ENCODE assay signal across 28 cellular contexts in the genomic region with DNA sequence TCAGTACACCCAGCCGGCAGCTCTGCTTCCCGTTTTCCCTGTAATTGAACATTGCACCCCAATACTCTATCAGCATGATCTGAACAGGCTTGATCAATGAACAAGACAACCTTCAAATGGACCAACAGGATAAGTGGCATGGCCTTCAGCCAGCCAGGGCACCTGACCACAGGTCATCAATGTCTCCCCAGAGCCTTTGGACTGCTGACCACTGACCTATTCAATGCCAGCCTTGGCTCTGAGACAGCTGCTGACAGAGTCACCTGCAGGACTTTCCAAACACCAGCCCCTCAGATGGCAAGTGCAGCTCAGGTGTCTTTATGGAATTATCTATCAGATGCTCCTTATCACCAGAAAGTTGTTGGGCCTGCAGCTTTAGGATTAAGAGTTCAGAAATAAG.
DNase-seq lines count a peak whose midpoint lies in the region; FAIRE-seq and TF ChIP-seq lines count a peak whose summit lies in the region.
"Had no signal": no experiment of that assay in that cellular context is flagged by ENCODE, and none has a peak within 500 bp of the region (broad histone marks: within the 10 kb centered on the region; RNA-seq: fewer than 3 reads in every experiment).

No MANE protein-coding gene starts in this region.

- H3K36me3 ChIP-seq in bronchial epithelial cell (ENCODE audit: control insufficient read depth, insufficient read depth, low read length), result no peaks in the 10 kb centered on the region
- H3K36me3 ChIP-seq in mesenchymal stem cell (ENCODE audit: control insufficient read depth in 1 of 2, insufficient read depth in 2 of 2, low read depth in 1 of 2, low read length in 2 of 2), result no peaks in the 10 kb centered on the region
- H3K36me3 ChIP-seq: BE2C, BLaER1 had no signal

- H3K27ac ChIP-seq in coronary artery, result no peak overlapping the region
- H3K27ac ChIP-seq in mesenchymal stem cell (ENCODE audit: low read length, poor library complexity, severe bottlenecking), result no peak overlapping the region
- H3K27ac ChIP-seq: BLaER1 had no signal

- H2BK12ac ChIP-seq in mesenchymal stem cell (ENCODE audit: low read length in 2 of 2), result no peak overlapping the region

- H3K9ac ChIP-seq in mesenchymal stem cell (ENCODE audit: low read length), result no peak overlapping the region
- H3K9ac ChIP-seq: BLaER1 had no signal

- H3K14ac ChIP-seq in mesenchymal stem cell (ENCODE audit: low read length in 2 of 2), result no peak overlapping the region

- H3K4me3 ChIP-seq in bronchial epithelial cell (ENCODE audit: low read depth, low read length) (no peak overlapping the region), coronary artery (no peak overlapping the region), mesenchymal stem cell (ENCODE audit: insufficient read depth in 1 of 2, low read depth in 1 of 2, low read length in 2 of 2) (no peak overlapping the region)
- H3K4me3 ChIP-seq: BLaER1, GM12878 had no signal

- H4K8ac ChIP-seq in mesenchymal stem cell (ENCODE audit: low read length), result no peak overlapping the region

- H3K9me3 Mint-ChIP-seq in T-helper 2 cell treated with Interferon-gamma antibody and Interleukin-4, amounts not matched to agents 5 μg/mL and 100 μg/mL, for 36 hours, result no peaks in the 10 kb centered on the region

- no peak overlapping the region for H3K4me2 ChIP-seq in mesenchymal stem cell (ENCODE audit: low read length, poor library complexity, severe bottlenecking)
- H3K4me2 ChIP-seq: BLaER1 had no signal

- H3K36me3 Mint-ChIP-seq in T-helper 2 cell treated with Interferon-gamma antibody and Interleukin-4, amounts not matched to agents 5 μg/mL and 100 μg/mL, for 36 hours (ENCODE audit: low read depth), result no peaks in the 10 kb centered on the region
- H3K36me3 Mint-ChIP-seq: CD14-positive monocyte; CD4-positive, alpha-beta memory T cell; CD4-positive, CD25-positive, alpha-beta regulatory T cell; CD8-positive, alpha-beta memory T cell had no signal

- H3K4me1 ChIP-seq in mesenchymal stem cell (ENCODE audit: control insufficient read depth, insufficient read depth, low read depth, low read length), result no peaks in the 10 kb centered on the region
- H3K4me1 ChIP-seq: BE2C, BLaER1 had no signal

- H3K18ac ChIP-seq in mesenchymal stem cell (ENCODE audit: low read depth in 1 of 2, low read length in 2 of 2), result no peak overlapping the region

- H2AFZ ChIP-seq in mesenchymal stem cell (ENCODE audit: low read depth, low read length), result no peak overlapping the region

- DNase-seq in bronchial epithelial cell (ENCODE audit: low read depth) (no peak), coronary artery (ENCODE audit: low spot score) (peak; percentile 12), islet precursor cell (peak; percentile 38), urothelium cell line (ENCODE audit: low spot score) (no peak), mesenchymal stem cell (no peak), head of caudate nucleus (no peak)
- no peak for DNase-seq in T-helper 2 cell treated with Interferon-gamma antibody and Interleukin-4, amounts not matched to agents 5 μg/mL and 100 μg/mL, for 36 hours (ENCODE audit: low spot score)
- DNase-seq: 8988T; ACHN; BE2C; C1 segment of cervical spinal cord; CD4-positive, alpha-beta memory T cell; CD4-positive, CD25-positive, alpha-beta regulatory T cell; CD8-positive, alpha-beta memory T cell; COR-L47; DMS 273 treated with DMSO at 0.1 percent for 48 hours; DMS153; DMS53; DMS79; DND-41; EL; GDM1 had no signal

- FAIRE-seq in bronchial epithelial cell (lab: Jason Lieb, UNC) (peak; percentile 32), urothelium cell line (lab: Jason Lieb, UNC) (peak; percentile 23)
- FAIRE-seq: A204.1, GM12878, GM12892, GM18507 had no signal

- no peak overlapping the region for H3K4me3 Mint-ChIP-seq in T-helper 2 cell treated with Interferon-gamma antibody and Interleukin-4, amounts not matched to agents 5 μg/mL and 100 μg/mL, for 36 hours
- H3K4me3 Mint-ChIP-seq: CD14-positive monocyte; CD4-positive, alpha-beta memory T cell; CD4-positive, CD25-positive, alpha-beta regulatory T cell; CD8-positive, alpha-beta memory T cell had no signal

- no peak overlapping the region for H3K23ac ChIP-seq in mesenchymal stem cell (ENCODE audit: low read length in 2 of 2)

- no peak overlapping the region for H2BK5ac ChIP-seq in mesenchymal stem cell (ENCODE audit: low read depth, low read length, poor library complexity, severe bottlenecking)

- H3K27me3 Mint-ChIP-seq in T-helper 2 cell treated with Interferon-gamma antibody and Interleukin-4, amounts not matched to agents 5 μg/mL and 100 μg/mL, for 36 hours (ENCODE audit: low read depth), result peaks cover 12% of the 10 kb centered on the region

- no peak overlapping the region for H2BK120ac ChIP-seq in mesenchymal stem cell (ENCODE audit: low read depth, low read length)

- peaks cover 5% of the 10 kb centered on the region for H3K9me3 ChIP-seq in mesenchymal stem cell (ENCODE audit: control insufficient read depth, low read length)
- H3K9me3 ChIP-seq: BLaER1 had no signal

- no peak overlapping the region for H2BK15ac ChIP-seq in mesenchymal stem cell (ENCODE audit: low read depth, poor library complexity, severe bottlenecking)

- no peak for TF ChIP-seq CTCF in bronchial epithelial cell (IDR thresholded peaks at IDR 0.05; ENCODE audit: insufficient read depth, low read length, severe bottlenecking)
- no peak for TF ChIP-seq CTCF in coronary artery (IDR thresholded peaks at IDR 0.05)

- WGBS in mesenchymal stem cell, result 85% methylated on average over 2 of the region's 2 CpGs

- no peak overlapping the region for H4K91ac ChIP-seq in mesenchymal stem cell (ENCODE audit: low read length)

- intact Hi-C loops in head of caudate nucleus (cut with DNase I), result no loop called here

- no peak overlapping the region for H2AK5ac ChIP-seq in mesenchymal stem cell (ENCODE audit: low read length, severe bottlenecking)

- H3K27ac Mint-ChIP-seq in T-helper 2 cell treated with Interferon-gamma antibody and Interleukin-4, amounts not matched to agents 5 μg/mL and 100 μg/mL, for 36 hours, result no peak overlapping the region
- H3K27ac Mint-ChIP-seq: CD4-positive, alpha-beta memory T cell; CD4-positive, CD25-positive, alpha-beta regulatory T cell; CD8-positive, alpha-beta memory T cell had no signal

- no peak overlapping the region for H3K4ac ChIP-seq in mesenchymal stem cell (ENCODE audit: low read depth in 1 of 2, low read length in 2 of 2)

- peaks cover 6% of the 10 kb centered on the region for H3K4me1 Mint-ChIP-seq in T-helper 2 cell treated with Interferon-gamma antibody and Interleukin-4, amounts not matched to agents 5 μg/mL and 100 μg/mL, for 36 hours (ENCODE audit: low read depth)

- no peaks in the 10 kb centered on the region for H3K79me1 ChIP-seq in mesenchymal stem cell (replicated peaks; ENCODE audit: low read length, poor library complexity, severe bottlenecking)

- H3K27me3 ChIP-seq in bronchial epithelial cell (ENCODE audit: control insufficient read depth, insufficient read depth, low read length), result no peaks in the 10 kb centered on the region
- H3K27me3 ChIP-seq in mesenchymal stem cell (ENCODE audit: control insufficient read depth in 1 of 2, insufficient read depth in 1 of 2, low read length in 2 of 2), result peaks cover 0 to 21% of the 10 kb centered on the region in 2 experiments
- H3K27me3 ChIP-seq: BLaER1 had no signal

Comparison
In these comparisons a context has a peak if more than half of its experiments do, and no peak if none do; other contexts are left out.
1. DNase-seq: peak in coronary artery (single experiment) and islet precursor cell (single experiment); none in bronchial epithelial cell (single experiment), urothelium cell line (single experiment), T-helper 2 cell treated with Interferon-gamma antibody and Interleukin-4, amounts not matched to agents 5 μg/mL and 100 μg/mL, for 36 hours (single experiment), mesenchymal stem cell (single experiment) and head of caudate nucleus (0 of 42).